ENCODE assay signal across 8 cellular contexts in the genomic region with DNA sequence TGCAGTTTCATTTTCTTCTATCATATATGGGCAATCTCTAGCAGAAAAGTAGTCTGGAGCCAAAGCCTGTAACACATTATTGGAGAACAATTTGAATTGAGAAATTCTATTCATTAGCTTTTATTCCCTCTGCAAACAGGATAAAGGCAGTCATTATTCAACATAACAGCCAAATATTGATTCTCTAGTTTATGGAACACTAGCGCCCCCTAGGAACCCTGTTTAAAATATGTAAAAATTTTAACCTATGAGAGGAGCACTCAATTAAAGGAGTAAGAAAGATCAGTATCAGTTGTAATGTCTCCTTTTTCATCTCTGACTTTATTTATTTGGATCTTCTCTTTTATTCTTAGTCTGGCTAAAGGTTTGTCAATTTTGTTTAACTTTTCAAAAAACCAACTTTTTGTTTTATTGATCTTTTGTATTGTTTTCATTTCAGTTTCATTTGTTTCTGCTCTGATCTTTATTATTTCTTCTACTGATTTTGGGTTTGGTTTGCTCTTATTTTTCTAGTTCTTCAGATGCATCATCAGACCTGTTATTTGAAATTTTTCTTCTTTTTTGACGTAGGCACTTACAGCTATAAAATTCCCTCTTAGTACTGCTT. TPM values are rescaled to one million over a fixed set of nuclear protein-coding genes. Genes with fewer than 3 reads are reported as not detected.
A peak's percentile ranks its signal among the peaks of the same experiment; 100 is the strongest.
DNase-seq lines count a peak whose midpoint lies in the region; ATAC-seq, FAIRE-seq and TF ChIP-seq lines count a peak whose summit lies in the region.

No MANE protein-coding gene starts in this region.

- H3K27ac ChIP-seq in K562 (ENCODE audit: extremely low read depth, low read depth, low read length) = no peak overlapping the region
- H3K27ac ChIP-seq in lower lobe of right lung = no peak overlapping the region

- ATAC-seq in K562 = no peak
- ATAC-seq in lower lobe of right lung = no peak
- no peak for ATAC-seq in GM19463 (IDR thresholded peaks at IDR 0.05; ENCODE audit: unreplicated experiment)
- no peak for ATAC-seq in GM21528 (IDR thresholded peaks at IDR 0.05; ENCODE audit: low FRiP score, unreplicated experiment)

- H3K4me3 Mint-ChIP-seq in activated CD4-positive, alpha-beta T cell treated with anti-CD3 and anti-CD28 coated beads, Interleukin-2, amount 10 ng/mL, durations not matched to agents 7 days and 5 days = no peak overlapping the region

- no peaks in the 10 kb centered on the region for H3K9me1 ChIP-seq in K562 (ENCODE audit: control insufficient read depth, insufficient read depth, low read length)

- H3K4me1 ChIP-seq in K562 (replicated peaks in 1 of 2; ENCODE audit: control insufficient read depth in 2 of 2, insufficient read depth in 2 of 2, low read length in 2 of 2) (no peaks in the 10 kb centered on the region), lower lobe of right lung (no peaks in the 10 kb centered on the region)

- peaks cover 4% of the 10 kb centered on the region for H3K4me1 Mint-ChIP-seq in activated CD4-positive, alpha-beta T cell treated with anti-CD3 and anti-CD28 coated beads, Interleukin-2, amount 10 ng/mL, durations not matched to agents 7 days and 5 days

- no peaks in the 10 kb centered on the region for H3K9me3 ChIP-seq in K562 (replicated peaks; ENCODE audit: control insufficient read depth, insufficient read depth, low read depth, low read length)
- no peaks in the 10 kb centered on the region for H3K9me3 ChIP-seq in lower lobe of right lung

- no peak overlapping the region for H3K9ac ChIP-seq in K562 (ENCODE audit: insufficient read depth in 1 of 2, low read depth in 2 of 2, low read length in 2 of 2)

- no peaks in the 10 kb centered on the region for H3K79me2 ChIP-seq in K562 (ENCODE audit: control insufficient read depth, insufficient read depth, low read length)

- H3K36me3 ChIP-seq in K562 (ENCODE audit: control insufficient read depth, insufficient read depth, low read length) (no peaks in the 10 kb centered on the region), lower lobe of right lung (no peaks in the 10 kb centered on the region)

- intact Hi-C loops in K562 (cut with micrococcal nuclease) = loop anchor here (10.0 kb wide), 1 partner anchor 113 kb away; no protein-coding TSS in a partner anchor
- intact Hi-C loops in lower lobe of right lung (cut with DNase I) = no loop called here

- H3K27me3 ChIP-seq in K562 (ENCODE audit: control insufficient read depth in 2 of 2, insufficient read depth in 2 of 2, low read length in 2 of 2) = no peaks in the 10 kb centered on the region
- no peaks in the 10 kb centered on the region for H3K27me3 ChIP-seq in lower lobe of right lung (ENCODE audit: low read depth)

- no peak overlapping the region for H3K4me3 ChIP-seq in K562
- H3K4me3 ChIP-seq in lower lobe of right lung = no peak overlapping the region

- in situ Hi-C loops in K562 (cut with MboI) = no loop called here

- 2% methylated on average over 2 of the region's 2 CpGs for WGBS in K562 (ENCODE audit: insufficient coverage, low coverage, missing lambda C conversion rate)

- no peak overlapping the region for H3K4me2 ChIP-seq in K562 (ENCODE audit: insufficient read depth, low read length)

- H3K27ac Mint-ChIP-seq in activated CD4-positive, alpha-beta T cell treated with anti-CD3 and anti-CD28 coated beads, Interleukin-2, amount 10 ng/mL, durations not matched to agents 7 days and 5 days = no peak overlapping the region

- POLR2A ChIA-PET in activated CD4-positive, alpha-beta T cell treated with anti-CD3 and anti-CD28 coated beads, Interleukin-2, amount 10 ng/mL, durations not matched to agents 7 days and 5 days (lab: Charles Lee) = no interaction called here
- POLR2A ChIA-PET in K562 (lab: Yijun Ruan, JAX) = interaction anchor here (0.6 kb wide), 1 partner anchor 61 kb away, joined by 3 read pairs; no protein-coding TSS in a partner anchor

- peak; percentile 21 to 60 (median 42); a peak in 3 of 6 replicates for TF ChIP-seq CTCF in K562 (IDR thresholded peaks at IDR 0.05 in 2 of 3, conservative IDR thresholded peaks at IDR 0.05 in 1 of 3; ENCODE audit: insufficient read depth in 2 of 3, low read depth in 1 of 3, low read length in 3 of 3)
- TF ChIP-seq CTCF in lower lobe of right lung (IDR thresholded peaks at IDR 0.05) = peak; percentile 44

- no peaks in the 10 kb centered on the region for H3K27me3 Mint-ChIP-seq in activated CD4-positive, alpha-beta T cell treated with anti-CD3 and anti-CD28 coated beads, Interleukin-2, amount 10 ng/mL, durations not matched to agents 7 days and 5 days

- CTCF ChIA-PET in activated CD4-positive, alpha-beta T cell treated with anti-CD3 and anti-CD28 coated beads, Interleukin-2, amount 10 ng/mL, durations not matched to agents 7 days and 5 days (lab: Charles Lee) = no interaction called here
- CTCF ChIA-PET in K562 (lab: Yijun Ruan, JAX; ENCODE audit: low intra/inter-chr PET ratio) = interaction anchor here (0.7 kb wide), 1 partner anchor 119 kb away, joined by 3 read pairs; no protein-coding TSS in a partner anchor

- no TSS peak for BruUV-seq in K562 (replicated peaks; lab: Mats Ljungman, UMichigan)

- TF ChIP-seq RAD21 in K562 (CRISPR knock-in tag; conservative IDR thresholded peaks at IDR 0.05 in 1 of 2, IDR thresholded peaks at IDR 0.05 in 1 of 2) = peak; percentile 44 to 66

- peaks cover 2% of the 10 kb centered on the region for H3K9me3 Mint-ChIP-seq in activated CD4-positive, alpha-beta T cell treated with anti-CD3 and anti-CD28 coated beads, Interleukin-2, amount 10 ng/mL, durations not matched to agents 7 days and 5 days

- peak; percentile 17 for DNase-seq in activated CD4-positive, alpha-beta T cell treated with anti-CD3 and anti-CD28 coated beads, Interleukin-2, amount 10 ng/mL, durations not matched to agents 7 days and 5 days
- DNase-seq in activated CD4-positive, alpha-beta T cell treated with anti-CD3 and anti-CD28 coated beads, Interleukin-2, amount 50 U/mL, for 1 hour = no peak
- DNase-seq in NCI-H1048 (lab: John Stamatoyannopoulos, UW) (peak; percentile 42), K562 (ENCODE audit: extremely low read depth in 1 of 4, low spot score in 3 of 4) (peak; percentile 13 to 44 (median 20)), lower lobe of right lung (no peak), occipital lobe (lab: John Stamatoyannopoulos, UW) (no peak)

- TF ChIP-seq POLR2A in K562 (conservative IDR thresholded peaks at IDR 0.05) = no peak

- TF ChIP-seq EP300 in K562 (IDR thresholded peaks at IDR 0.05; ENCODE audit: low read length) = no peak

- no peaks in the 10 kb centered on the region for H3K36me3 Mint-ChIP-seq in activated CD4-positive, alpha-beta T cell treated with anti-CD3 and anti-CD28 coated beads, Interleukin-2, amount 10 ng/mL, durations not matched to agents 7 days and 5 days (ENCODE audit: low read depth)

- no peaks in the 10 kb centered on the region for H4K20me1 ChIP-seq in K562 (replicated peaks; ENCODE audit: control insufficient read depth, insufficient read depth, low read length)

- FAIRE-seq in K562 (lab: Jason Lieb, UNC) = no peak

- H2AFZ ChIP-seq in K562 (ENCODE audit: low read depth, low read length) = no peak overlapping the region

TF ChIP-seq in K562, 482 proteins besides CTCF, POLR2A, EP300 and RAD21 (continues in another document):
- TF ChIP-seq TRIM24 (IDR thresholded peaks at IDR 0.05) (no peak), MEIS2 (IDR thresholded peaks at IDR 0.05; ENCODE audit: partially characterized antibody) (no peak), HDAC2 (IDR thresholded peaks at IDR 0.05) (no peak), PRMT5 (CRISPR knock-in tag; IDR thresholded peaks at IDR 0.05) (no peak), XRCC3 (IDR thresholded peaks at IDR 0.05) (no peak), U2AF1 (optimal IDR thresholded peaks at IDR 0.05; ENCODE audit: low read depth, low read length) (no peak), PHF20 (IDR thresholded peaks at IDR 0.05; ENCODE audit: partially characterized antibody) (no peak), NUFIP1 (IDR thresholded peaks at IDR 0.05; ENCODE audit: partially characterized antibody) (no peak), ESRRA (IDR thresholded peaks at IDR 0.05; ENCODE audit: borderline replicate concordance, low read depth) (no peak), TRIM28 (IDR thresholded peaks at IDR 0.05) (no peak), HDAC8 (tag; IDR thresholded peaks at IDR 0.05) (no peak)
- TF ChIP-seq, protein P1, sequence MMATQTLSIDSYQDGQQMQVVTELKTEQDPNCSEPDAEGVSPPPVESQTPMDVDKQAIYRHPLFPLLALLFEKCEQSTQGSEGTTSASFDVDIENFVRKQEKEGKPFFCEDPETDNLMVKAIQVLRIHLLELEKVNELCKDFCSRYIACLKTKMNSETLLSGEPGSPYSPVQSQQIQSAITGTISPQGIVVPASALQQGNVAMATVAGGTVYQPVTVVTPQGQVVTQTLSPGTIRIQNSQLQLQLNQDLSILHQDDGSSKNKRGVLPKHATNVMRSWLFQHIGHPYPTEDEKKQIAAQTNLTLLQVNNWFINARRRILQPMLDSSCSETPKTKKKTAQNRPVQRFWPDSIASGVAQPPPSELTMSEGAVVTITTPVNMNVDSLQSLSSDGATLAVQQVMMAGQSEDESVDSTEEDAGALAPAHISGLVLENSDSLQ (IDR thresholded peaks at IDR 0.05) = no peak

RNA-seq across cellular contexts. Expression of a gene that starts 4.8 kb away (rescaled TPM):
- total RNA-seq in activated CD4-positive, alpha-beta T cell treated with anti-CD3 and anti-CD28 coated beads, Interleukin-2, amount 10 ng/mL, durations not matched to agents 7 days and 5 days = not detected
- total RNA-seq in K562 (2011; cell fraction: chromatin; rRNA removed; ENCODE audit: low replicate concordance) = not detected in 2 replicates
- not detected in 2 replicates for total RNA-seq in K562 (2011; cell fraction: nucleolus; rRNA removed)
- total RNA-seq in K562 (2011; cell fraction: nucleoplasm; rRNA removed) = not detected in 2 replicates
- total RNA-seq in K562 (2014; rRNA removed) (not detected in 2 replicates), K562 (2014; rRNA removed; fragmentation: Illumina TruSeq; extraction: Trizol) (not detected in 2 replicates), K562 (2015; rRNA removed; fragmentation: Illumina TruSeq; extraction: Trizol) (not detected in 2 replicates), K562 (2021) (not detected in 2 replicates), lower lobe of right lung (2.6 TPM), occipital lobe (1.1 TPM)
- polyA plus RNA-seq in K562 (2011; rRNA removed) (not detected in 2 replicates), K562 (2014; fragmentation: Illumina TruSeq; extraction: Trizol) (not detected in 2 replicates), K562 (2014; fragmentation: Nextera tagmentation; extraction: Ambion mirVana) (not detected), K562 (2014; rRNA removed) (not detected in 2 replicates)
- not detected in 2 replicates for polyA plus RNA-seq in K562 (2011; cell fraction: cytosol; rRNA removed)
- polyA plus RNA-seq in K562 (2011; cell fraction: nucleus; rRNA removed) = not detected in 2 replicates
- not detected in 2 replicates for polyA plus RNA-seq in K562 (2012)
- polyA minus RNA-seq in K562 (2011; rRNA and poly(A)+ RNA removed) = not detected in 2 replicates
- not detected in 2 replicates for polyA minus RNA-seq in K562 (2011; cell fraction: cytosol; rRNA and poly(A)+ RNA removed)
- polyA minus RNA-seq in K562 (2011; cell fraction: nucleus; rRNA and poly(A)+ RNA removed) = not detected in 2 replicates

Comparison
In these comparisons a context has a peak if more than half of its experiments do, and no peak if none do; other contexts are left out.
1. DNase-seq: peak in activated CD4-positive, alpha-beta T cell treated with anti-CD3 and anti-CD28 coated beads, Interleukin-2, amount 10 ng/mL, durations not matched to agents 7 days and 5 days (single experiment), NCI-H1048 (single experiment) and K562 (4 of 4); none in activated CD4-positive, alpha-beta T cell treated with anti-CD3 and anti-CD28 coated beads, Interleukin-2, amount 50 U/mL, for 1 hour (single experiment), lower lobe of right lung (single experiment) and occipital lobe (single experiment).